ENCODE assay signal across 6 cellular contexts in genomic region chr19:46660601-46661019, GRCh38. TPM values are rescaled to one million over a fixed set of nuclear protein-coding genes. Genes with fewer than 3 reads are reported as not detected.
DNase-seq lines count a peak whose midpoint lies in the region; ATAC-seq and TF ChIP-seq lines count a peak whose summit lies in the region.

No MANE protein-coding gene starts in this region.

- H3K27ac ChIP-seq in BLaER1 treated with 17β-estradiol and CSF1 and Interleukin-3, amounts not matched to agents 10 nM and 100 nM: peak overlapping the region in 9 of 11 experiments; percentile 33 to 63 (median 56); a peak in 15 of 22 replicates
- H3K27ac ChIP-seq in heart left ventricle (peak overlapping the region in 11 of 12 donors; percentile 5 to 94 (median 71)), tibial artery (peak overlapping the region; percentile 92 to 99)

- TF ChIP-seq POLR2A in heart left ventricle (IDR thresholded peaks at IDR 0.05): no peak

- WGBS in heart left ventricle, 4 donors: 0% methylated on average over 23 to 39 of the region's 39 CpGs

- intact Hi-C loops in heart left ventricle (cut with DNase I) (loop anchor here in 6 of 10 donors (5.0 to 10.0 kb wide), 3 partner anchors 126 to 136 kb away; no protein-coding TSS in a partner anchor), tibial artery (cut with DNase I; ENCODE audit: low total_unique reads) (loop anchor here (5.0 kb wide), 1 partner anchor 43 kb away; no protein-coding TSS in a partner anchor)

- H3K4me3 ChIP-seq in BLaER1 treated with 17β-estradiol and CSF1 and Interleukin-3, amounts not matched to agents 10 nM and 100 nM: peak overlapping the region; percentile 56 to 74 (median 64)
- H3K4me3 ChIP-seq in Loucy (ENCODE audit: low read length, poor library complexity, severe bottlenecking) (peak overlapping the region; percentile 72), heart left ventricle (peak overlapping the region; percentile 46 to 79 (median 70)), tibial artery (peak overlapping the region; percentile 89 to 98)

- peaks cover 22 to 35% (median 32%) of the 10 kb centered on the region in 10 experiments for H3K4me1 ChIP-seq in BLaER1 treated with 17β-estradiol and CSF1 and Interleukin-3, amounts not matched to agents 10 nM and 100 nM
- peaks cover 27% of the 10 kb centered on the region for H3K4me1 ChIP-seq in Loucy (ENCODE audit: insufficient read depth, low read length, poor library complexity, severe bottlenecking)
- H3K4me1 ChIP-seq in heart left ventricle: peaks cover 0 to 32% (median 21%) of the 10 kb centered on the region in 12 donors
- peaks cover 3 to 46% (median 24%) of the 10 kb centered on the region in 4 donors for H3K4me1 ChIP-seq in tibial artery

- no peaks in the 10 kb centered on the region for H3K36me3 ChIP-seq in BLaER1 treated with 17β-estradiol and CSF1 and Interleukin-3, amounts not matched to agents 10 nM and 100 nM
- no peaks in the 10 kb centered on the region for H3K36me3 ChIP-seq in Loucy (ENCODE audit: insufficient read depth, low read length)
- H3K36me3 ChIP-seq in heart left ventricle: peaks cover 0 to 6% (median 0%) of the 10 kb centered on the region in 9 donors
- H3K36me3 ChIP-seq in tibial artery: peaks cover 0 to 10% (median 0%) of the 10 kb centered on the region in 3 donors

- peak overlapping the region; percentile 76; the same call in 1 of the 2 replicates for H2AFZ ChIP-seq in Loucy (ENCODE audit: low read length)

- TF ChIP-seq CTCF in Loucy (conservative IDR thresholded peaks at IDR 0.05; ENCODE audit: low read length) (no peak; the same call in none of the 2 replicates), heart left ventricle (IDR thresholded peaks at IDR 0.05) (no peak), tibial artery (IDR thresholded peaks at IDR 0.05) (no peak)

- ATAC-seq in heart left ventricle: peak in 1 of 4 donors; percentile 0
- no peak for ATAC-seq in GM18498 (IDR thresholded peaks at IDR 0.05; ENCODE audit: unreplicated experiment)

- H4K20me1 ChIP-seq in BLaER1 treated with 17β-estradiol and CSF1 and Interleukin-3, amounts not matched to agents 10 nM and 100 nM: peaks cover 0 to 12% (median 0%) of the 10 kb centered on the region in 11 experiments; a peak in 4 of 22 replicates
- no peaks in the 10 kb centered on the region for H4K20me1 ChIP-seq in Loucy (ENCODE audit: insufficient read depth, low read length, poor library complexity, severe bottlenecking)

- H3F3A ChIP-seq in Loucy (ENCODE audit: low read depth): 0 out of 2 replicates have a peak, but pooled peaks cover 4% of the 10 kb centered on the region

- DNase-seq in heart left ventricle (peak in 3 of 5 donors; percentile 48 to 59 (median 53)), tibial artery (no peak), NCI-H146 (lab: John Stamatoyannopoulos, UW) (no peak)

- no peaks in the 10 kb centered on the region for H3K9me3 ChIP-seq in BLaER1 treated with 17β-estradiol and CSF1 and Interleukin-3, amounts not matched to agents 10 nM and 100 nM (replicated peaks in 1 of 11)
- H3K9me3 ChIP-seq in Loucy (ENCODE audit: insufficient read depth, low read depth, low read length): no peaks in the 10 kb centered on the region
- H3K9me3 ChIP-seq in heart left ventricle: no peaks in the 10 kb centered on the region
- H3K9me3 ChIP-seq in tibial artery: no peaks in the 10 kb centered on the region

- no peaks in the 10 kb centered on the region for H3K79me2 ChIP-seq in Loucy (ENCODE audit: insufficient read depth, low read length)

- H3K9ac ChIP-seq in BLaER1 treated with 17β-estradiol and CSF1 and Interleukin-3, amounts not matched to agents 10 nM and 100 nM: peak overlapping the region; percentile 62 to 82 (median 72); a peak in 21 of 22 replicates
- no peak overlapping the region for H3K9ac ChIP-seq in Loucy (ENCODE audit: low read depth, low read length, poor library complexity, severe bottlenecking)

- peaks cover 0 to 24% (median 0%) of the 10 kb centered on the region in 11 experiments; a peak in 5 of 22 replicates for H3K27me3 ChIP-seq in BLaER1 treated with 17β-estradiol and CSF1 and Interleukin-3, amounts not matched to agents 10 nM and 100 nM
- H3K27me3 ChIP-seq in Loucy (ENCODE audit: insufficient read depth, low read length, poor library complexity, severe bottlenecking) (no peaks in the 10 kb centered on the region), heart left ventricle (peaks cover 0 to 24% (median 0%) of the 10 kb centered on the region in 9 donors), tibial artery (no peaks in the 10 kb centered on the region)

- H3K4me2 ChIP-seq in BLaER1 treated with 17β-estradiol and CSF1 and Interleukin-3, amounts not matched to agents 10 nM and 100 nM: peak overlapping the region; percentile 96 to 100 (median 99)
- peak overlapping the region; percentile 78 for H3K4me2 ChIP-seq in Loucy (ENCODE audit: low read depth, low read length, poor library complexity, severe bottlenecking)

- H3K9me2 ChIP-seq in Loucy (replicated peaks; ENCODE audit: low read depth, low read length): no peaks in the 10 kb centered on the region

RNA-seq across cellular contexts. Expression of gene DACT3, which starts 0.4 kb away (rescaled TPM):
- 10 to 100 TPM in 7 of 9 donors, 1 to 10 TPM in 2; 8.8 to 23.4 (median 15.1) TPM for total RNA-seq in heart left ventricle
- 1 to 10 TPM; 2.4 to 9.1 TPM for polyA plus RNA-seq in heart left ventricle

RNA-seq across cellular contexts. Expression of gene GNG8, which starts 24.6 kb away (rescaled TPM):
- not detected for total RNA-seq in heart left ventricle
- not detected for polyA plus RNA-seq in heart left ventricle

RNA-seq across cellular contexts. Expression of gene PTGIR, which starts 35.7 kb away (rescaled TPM):
- 10 to 100 TPM in 2 of 9 donors, 1 to 10 TPM in 7; 2.1 to 16.7 (median 4.9) TPM for total RNA-seq in heart left ventricle
- 1 to 10 TPM; 2.7 to 5.2 TPM for polyA plus RNA-seq in heart left ventricle

RNA-seq across cellular contexts. Expression of gene PRKD2, which starts 56.3 kb away (rescaled TPM):
- total RNA-seq in heart left ventricle: 10 to 100 TPM in 7 of 9 donors, 1 to 10 TPM in 2; 8.4 to 32.8 (median 13.2) TPM
- polyA plus RNA-seq in heart left ventricle: 10 to 100 TPM; 10.6 to 12.1 TPM

RNA-seq across cellular contexts. Expression of gene CALM3, which starts 59.5 kb away (rescaled TPM):
- total RNA-seq in heart left ventricle: 100 to 1,000 TPM; 204 to 417 (median 283) TPM
- 100 to 1,000 TPM; 290 to 302 TPM for polyA plus RNA-seq in heart left ventricle

Comparison
In these comparisons a context has a peak if more than half of its experiments do, and no peak if none do; other contexts are left out.
1. DNase-seq: peak in heart left ventricle (3 of 5); none in tibial artery (0 of 2) and NCI-H146 (single experiment).
2. Peak in every context shown above with its lines, with median percentiles within 50 percentile points of each other: H3K27ac ChIP-seq and H3K4me3 ChIP-seq.